31 cellular contexts compared by ENCODE assay signal in genomic region chr2:39361511-39361910, GRCh38.
"Had no signal": no experiment of that assay in that cellular context is flagged by ENCODE, and none has a peak within 500 bp of the region (broad histone marks: within the 10 kb centered on the region; RNA-seq: fewer than 3 reads in every experiment).

No MANE protein-coding gene starts in this region.

- H3K27ac Mint-ChIP-seq: activated B cell treated with CpG ODN at 0.5 μM for 24 hours; activated CD8-positive, alpha-beta memory T cell treated with anti-CD3 and anti-CD28 coated beads, Interleukin-2, amount 10 ng/mL, durations not matched to agents 7 days and 5 days; activated CD8-positive, alpha-beta T cell treated with anti-CD3 and anti-CD28 coated beads, Interleukin-2, amount 10 ng/mL, durations not matched to agents 7 days and 5 days; activated naive CD4-positive, alpha-beta T cell treated with anti-CD3 and anti-CD28 coated beads for 36 hours; activated naive CD4-positive, alpha-beta T cell treated with anti-CD3 and anti-CD28 coated beads, Interleukin-2, amount 50 U/mL, for 24 hours; activated naive CD8-positive, alpha-beta T cell treated with anti-CD3 and anti-CD28 coated beads for 36 hours; activated naive CD8-positive, alpha-beta T cell treated with anti-CD3 and anti-CD28 coated beads, Interleukin-2, amount 50 U/mL, for 24 hours; activated T-helper 1 cell treated with anti-CD3 and anti-CD28 coated beads, Interleukin-12 subunit alpha, Interleukin-12 subunit beta, Interleukin-2, Interleukin-4 antibody, amounts not matched to agents 30 ng/mL and 10 ng/mL and 1 ng/mL, durations not matched to agents 14 hours and 24 hours and 36 hours; activated T-helper 2 cell treated with anti-CD3 and anti-CD28 coated beads, Interferon-gamma antibody, Interleukin-2, Interleukin-4, amounts not matched to agents 10 μg/mL and 5 μg/mL and 100 μg/mL, durations not matched to agents 14 hours and 24 hours and 36 hours had no signal

- H3K27me3 ChIP-seq: adrenal gland, body of pancreas, colonic mucosa, esophagus squamous epithelium had no signal

- H3K27me3 Mint-ChIP-seq: activated B cell treated with CpG ODN at 0.5 μM for 24 hours; activated CD8-positive, alpha-beta memory T cell treated with anti-CD3 and anti-CD28 coated beads, Interleukin-2, amount 10 ng/mL, durations not matched to agents 7 days and 5 days; activated naive CD4-positive, alpha-beta T cell treated with anti-CD3 and anti-CD28 coated beads, Interleukin-2, amount 50 U/mL, for 24 hours; activated naive CD8-positive, alpha-beta T cell treated with anti-CD3 and anti-CD28 coated beads for 36 hours; activated naive CD8-positive, alpha-beta T cell treated with anti-CD3 and anti-CD28 coated beads, Interleukin-2, amount 50 U/mL, for 24 hours had no signal

- H3K4me1 ChIP-seq: body of pancreas, colonic mucosa, esophagus squamous epithelium had no signal

- H3K36me3 ChIP-seq: adrenal gland, colonic mucosa had no signal

- DNase-seq: activated B cell treated with CpG ODN at 0.5 μM for 24 hours; activated CD4-positive, alpha-beta T cell treated with anti-CD3 and anti-CD28 coated beads for 48 hours; activated CD4-positive, alpha-beta T cell treated with anti-CD3 and anti-CD28 coated beads, Interleukin-2, amount 50 U/mL, for 1 hour; activated CD4-positive, alpha-beta T cell treated with anti-CD3 and anti-CD28 coated beads, Interleukin-2, amount 50 U/mL, for 48 hours; activated CD8-positive, alpha-beta memory T cell treated with anti-CD3 and anti-CD28 coated beads, Interleukin-2, amount 10 ng/mL, durations not matched to agents 7 days and 5 days; activated CD8-positive, alpha-beta memory T cell treated with anti-CD3 and anti-CD28 coated beads, Interleukin-2, amount 50 U/mL, for 4 hours; activated CD8-positive, alpha-beta T cell treated with anti-CD3 and anti-CD28 coated beads, Interleukin-2, amount 10 ng/mL, durations not matched to agents 7 days and 5 days; activated effector memory CD4-positive, alpha-beta T cell treated with anti-CD3 and anti-CD28 coated beads, Interleukin-2, amount 50 U/mL, for 16 hours; activated naive CD4-positive, alpha-beta T cell treated with anti-CD3 and anti-CD28 coated beads for 36 hours; activated naive CD8-positive, alpha-beta T cell treated with anti-CD3 and anti-CD28 coated beads for 36 hours; activated naive CD8-positive, alpha-beta T cell treated with anti-CD3 and anti-CD28 coated beads, Interleukin-2, amount 50 U/mL, for 24 hours; activated T-cell treated with anti-CD3 and anti-CD28 coated beads, Interleukin-2, amount 50 U/mL, for 1 hour; activated T-cell treated with anti-CD3 and anti-CD28 coated beads, Interleukin-2, amount 50 U/mL, for 48 hours; adrenal gland; amygdala; aorta; body of pancreas; caudate nucleus; colonic mucosa; effector memory CD4-positive, alpha-beta T cell; esophagus squamous epithelium; foreskin melanocyte; head of caudate nucleus; T-helper 2 cell had no signal

- H3K9me3 ChIP-seq: colonic mucosa had no signal

- H3K4me1 Mint-ChIP-seq: activated B cell treated with CpG ODN at 0.5 μM for 24 hours; activated naive CD4-positive, alpha-beta T cell treated with anti-CD3 and anti-CD28 coated beads, Interleukin-2, amount 50 U/mL, for 24 hours had no signal

- ATAC-seq: activated CD4-positive, CD25-positive, alpha-beta regulatory T cell treated with anti-CD3 and anti-CD28 coated beads, Interleukin-2, amount 50 U/mL, for 24 hours; activated CD8-positive, alpha-beta memory T cell treated with anti-CD3 and anti-CD28 coated beads, Interleukin-2, amount 10 ng/mL, durations not matched to agents 7 days and 5 days; activated CD8-positive, alpha-beta T cell treated with anti-CD3 and anti-CD28 coated beads, Interleukin-2, amount 10 ng/mL, durations not matched to agents 7 days and 5 days; activated naive CD8-positive, alpha-beta T cell treated with anti-CD3 and anti-CD28 coated beads, Interleukin-2, amount 50 U/mL, for 24 hours; body of pancreas had no signal

- H3K4me3 ChIP-seq: adrenal gland, body of pancreas, colonic mucosa, esophagus squamous epithelium had no signal

- H3K4me3 Mint-ChIP-seq: activated B cell treated with CpG ODN at 0.5 μM for 24 hours; activated CD8-positive, alpha-beta memory T cell treated with anti-CD3 and anti-CD28 coated beads, Interleukin-2, amount 10 ng/mL, durations not matched to agents 7 days and 5 days; activated CD8-positive, alpha-beta T cell treated with anti-CD3 and anti-CD28 coated beads, Interleukin-2, amount 10 ng/mL, durations not matched to agents 7 days and 5 days; activated naive CD4-positive, alpha-beta T cell treated with anti-CD3 and anti-CD28 coated beads for 36 hours; activated naive CD4-positive, alpha-beta T cell treated with anti-CD3 and anti-CD28 coated beads, Interleukin-2, amount 50 U/mL, for 24 hours; activated naive CD8-positive, alpha-beta T cell treated with anti-CD3 and anti-CD28 coated beads for 36 hours; activated naive CD8-positive, alpha-beta T cell treated with anti-CD3 and anti-CD28 coated beads, Interleukin-2, amount 50 U/mL, for 24 hours; activated T-helper 1 cell treated with anti-CD3 and anti-CD28 coated beads, Interleukin-12 subunit alpha, Interleukin-12 subunit beta, Interleukin-2, Interleukin-4 antibody, amounts not matched to agents 30 ng/mL and 10 ng/mL and 1 ng/mL, durations not matched to agents 14 hours and 24 hours and 36 hours had no signal

- H3K27ac ChIP-seq: adrenal gland, body of pancreas, colonic mucosa, epithelial cell of prostate, esophagus squamous epithelium, VCaP had no signal

- FAIRE-seq: endothelial cell of umbilical vein had no signal
